11 cellular contexts compared by ENCODE assay signal in the genomic region with DNA sequence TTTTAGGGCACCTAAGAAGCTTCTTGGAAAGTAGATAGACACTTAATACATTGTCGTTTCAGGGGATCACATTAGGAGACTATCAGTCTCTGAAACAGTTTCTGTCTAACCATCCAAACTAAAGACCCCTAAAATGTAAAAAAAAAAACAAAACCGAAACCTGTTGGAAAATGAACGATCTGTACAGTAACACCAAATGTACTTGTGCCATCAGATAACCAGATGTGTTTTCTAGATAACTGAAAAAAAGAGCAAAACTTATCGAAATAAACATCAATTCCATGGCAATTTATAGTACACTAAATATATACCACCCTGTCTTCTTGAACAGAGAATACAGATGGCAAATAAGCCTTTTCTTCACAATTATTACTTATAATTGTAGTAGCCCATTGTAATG. TPM values are rescaled to one million over a fixed set of nuclear protein-coding genes. Genes with fewer than 3 reads are reported as not detected.
A peak's percentile ranks its signal among the peaks of the same experiment; 100 is the strongest.
DNase-seq lines count a peak whose midpoint lies in the region; ATAC-seq, FAIRE-seq and TF ChIP-seq lines count a peak whose summit lies in the region.
"Had no signal": no experiment of that assay in that cellular context is flagged by ENCODE, and none has a peak within 500 bp of the region (broad histone marks: within the 10 kb centered on the region; RNA-seq: fewer than 3 reads in every experiment).

No MANE protein-coding gene starts in this region.

- 85% methylated on average over 4 of the region's 4 CpGs for whole genome bisulfite sequencing in HUES64
- 16% methylated on average over 4 of the region's 4 CpGs for WGBS in GM12878 (ENCODE audit: insufficient coverage, insufficient replicate concordance, low lambda C conversion rate, missing lambda C conversion rate)
- WGBS in mesendoderm (ENCODE audit: extremely low coverage, insufficient coverage, low lambda C conversion rate) = no CpG with 5 or more reads among the region's 4 CpGs
- 71% methylated on average over 4 of the region's 4 CpGs for WGBS in aorta, 2 donors

- H3K4me2 ChIP-seq in GM12878 (ENCODE audit: control insufficient read depth, insufficient read depth) (peak overlapping the region; percentile 66), mesendoderm (ENCODE audit: low read length) (peak overlapping the region; percentile 1)

- H3K79me1 ChIP-seq in mesendoderm (ENCODE audit: low read length) = peaks cover 7% of the 10 kb centered on the region

- H3K79me2 ChIP-seq in GM12878 (ENCODE audit: control insufficient read depth, insufficient read depth, low read length) (peaks cover 71% of the 10 kb centered on the region), mesendoderm (ENCODE audit: control insufficient read depth, insufficient read depth, low read length) (peaks cover 51% of the 10 kb centered on the region)

- no peak for TF ChIP-seq RAD21 in GM12878 (IDR thresholded peaks at IDR 0.05; ENCODE audit: insufficient read depth, low read depth, low read length)

- POLR2A ChIA-PET in CD4-positive, alpha-beta T cell (lab: Charles Lee) = interaction anchor here (0.6 to 5.1 kb wide), 4 partner anchors 15 to 626 kb away, joined by 3 to 152 read pairs (median 5); no protein-coding TSS in a partner anchor
- POLR2A ChIA-PET in GM12878 (lab: Charles Lee) = no interaction called here

- H3K4me3 Mint-ChIP-seq in CD4-positive, alpha-beta T cell = peak overlapping the region; percentile 99

- H3K4me1 ChIP-seq in HUES64 (ENCODE audit: insufficient read depth, low read length) (peaks cover 37% of the 10 kb centered on the region), GM12878 (ENCODE audit: control insufficient read depth, insufficient read depth, low read length) (no peaks in the 10 kb centered on the region; the same call in none of the 2 replicates), mesendoderm (ENCODE audit: control insufficient read depth, low read depth, low read length) (peaks cover 5% of the 10 kb centered on the region), aorta (ENCODE audit: control insufficient read depth in 1 of 2, insufficient read depth in 2 of 2, low read length in 2 of 2) (peaks cover 0 to 3% of the 10 kb centered on the region in 2 donors)
- H3K4me1 ChIP-seq: colonic mucosa had no signal

- intact Hi-C loops in CD4-positive, alpha-beta T cell (cut with DNase I, micrococcal nuclease) = loop anchor here in 1 of 2 experiments (5.0 kb wide), 2 partner anchors 38 to 153 kb away; a partner anchor contains a TSS
- intact Hi-C loops in GM12878 (cut with micrococcal nuclease; ENCODE audit: unreplicated experiment) = loop anchor here (5.0 kb wide), 2 partner anchors 153 to 218 kb away; a partner anchor contains a TSS
- intact Hi-C loops in aorta (cut with DNase I) = loop anchor here (5.0 to 10.0 kb wide), 2 partner anchors 151 to 153 kb away; a partner anchor contains a TSS

- FAIRE-seq in GM12878 (lab: Jason Lieb, UNC) = no peak
- FAIRE-seq: G401.6 had no signal

- H3K9me3 ChIP-seq in CD4-positive, alpha-beta T cell (ENCODE audit: control insufficient read depth, low read length) = no peaks in the 10 kb centered on the region
- no peaks in the 10 kb centered on the region for H3K9me3 ChIP-seq in HUES64 (ENCODE audit: insufficient read depth, low read depth, low read length)
- no peaks in the 10 kb centered on the region for H3K9me3 ChIP-seq in GM12878 (replicated peaks; ENCODE audit: control insufficient read depth, insufficient read depth, low read length)
- no peaks in the 10 kb centered on the region for H3K9me3 ChIP-seq in aorta (ENCODE audit: control insufficient read depth, low read length)
- H3K9me3 ChIP-seq: colonic mucosa had no signal

- no peaks in the 10 kb centered on the region for H3K9me3 Mint-ChIP-seq in CD4-positive, alpha-beta T cell

- H3K9ac ChIP-seq in HUES64 (ENCODE audit: low read depth, low read length) (peak overlapping the region; percentile 99; the same call in 1 of the 2 replicates), GM12878 (ENCODE audit: control insufficient read depth, insufficient read depth, low read length) (peak overlapping the region; percentile 92), mesendoderm (ENCODE audit: low read length) (peak overlapping the region; percentile 98)

- no peak overlapping the region for H2AFZ ChIP-seq in GM12878 (ENCODE audit: control insufficient read depth, low read depth, low read length)

- peaks cover 61% of the 10 kb centered on the region for H3K36me3 ChIP-seq in HUES64 (ENCODE audit: insufficient read depth, low read length)
- peaks cover 4 to 12% of the 10 kb centered on the region in 2 experiments for H3K36me3 ChIP-seq in GM12878 (ENCODE audit: control insufficient read depth in 2 of 2, insufficient read depth in 2 of 2, low read length in 1 of 2)
- peaks cover 6% of the 10 kb centered on the region for H3K36me3 ChIP-seq in mesendoderm (ENCODE audit: control insufficient read depth, insufficient read depth, low read length)
- H3K36me3 ChIP-seq in aorta (ENCODE audit: control insufficient read depth in 1 of 2, insufficient read depth in 2 of 2, low read length in 1 of 2) = no peaks in the 10 kb centered on the region
- H3K36me3 ChIP-seq: colonic mucosa had no signal

- H3K23ac ChIP-seq in mesendoderm (ENCODE audit: low read length) = no peak overlapping the region

- no peaks in the 10 kb centered on the region for H3K27me3 Mint-ChIP-seq in CD4-positive, alpha-beta T cell

- no peak overlapping the region for H2BK15ac ChIP-seq in mesendoderm (replicated peaks; ENCODE audit: low read depth)

- CTCF ChIA-PET in CD4-positive, alpha-beta T cell (lab: Charles Lee) = interaction anchor here (1.0 kb wide), 1 partner anchor 24 kb away, joined by 3 read pairs; no protein-coding TSS in a partner anchor
- CTCF ChIA-PET in GM12878 (lab: Yijun Ruan, JAX) = interaction anchor here (0.9 to 1.2 kb wide), 3 partner anchors 16 to 146 kb away, joined by 3 read pairs; no protein-coding TSS in a partner anchor

- peaks cover 76% of the 10 kb centered on the region for H3K36me3 Mint-ChIP-seq in CD4-positive, alpha-beta T cell (ENCODE audit: low read depth)

- H2BK120ac ChIP-seq in mesendoderm (ENCODE audit: low read depth, low read length) = no peak overlapping the region

- no TSS peak for BruUV-seq in GM12878 (replicated peaks; lab: Mats Ljungman, UMichigan)

- H2BK5ac ChIP-seq in mesendoderm (ENCODE audit: low read length) = no peak overlapping the region

- RAD21 ChIA-PET in GM12878 (lab: Charles Lee; ENCODE audit: unreplicated experiment) = no interaction called here

- H3K18ac ChIP-seq in mesendoderm (ENCODE audit: low read length) = no peak overlapping the region

- H4K5ac ChIP-seq in mesendoderm (ENCODE audit: low read length) = no peak overlapping the region

- no peaks in the 10 kb centered on the region for H3K27me3 ChIP-seq in CD4-positive, alpha-beta T cell (ENCODE audit: control insufficient read depth, insufficient read depth, low read length)
- H3K27me3 ChIP-seq in HUES64 (ENCODE audit: insufficient read depth, low read length) (no peaks in the 10 kb centered on the region), GM12878 (replicated peaks in 1 of 2; ENCODE audit: control insufficient read depth in 2 of 2, insufficient read depth in 2 of 2, low read length in 1 of 2) (no peaks in the 10 kb centered on the region; a peak in 1 of 4 replicates), mesendoderm (ENCODE audit: insufficient read depth, low read length, poor library complexity) (no peaks in the 10 kb centered on the region), aorta (ENCODE audit: control insufficient read depth in 1 of 2, insufficient read depth in 2 of 2, low read length in 1 of 2) (no peaks in the 10 kb centered on the region)
- H3K27me3 ChIP-seq: colonic mucosa had no signal

- TF ChIP-seq POLR2A in GM12878 (IDR thresholded peaks at IDR 0.05; ENCODE audit: low read depth, low read length) = no peak

- SMC1A ChIA-PET in GM12878 (lab: Charles Lee; ENCODE audit: uncharacterized antibody, unreplicated experiment) = interaction anchor here (0.9 to 1.1 kb wide), 3 partner anchors 13 to 27 kb away, joined by 3 to 4 read pairs (median 4); no protein-coding TSS in a partner anchor

- H3K27ac Mint-ChIP-seq in CD4-positive, alpha-beta T cell = peak overlapping the region; percentile 91

- H3K56ac ChIP-seq in mesendoderm (ENCODE audit: low read length) = no peak overlapping the region

- no peak for ATAC-seq in CD4-positive, alpha-beta T cell (ENCODE audit: poor library complexity)
- ATAC-seq in GM12878 = no peak
- ATAC-seq in aorta (ENCODE audit: low FRiP score) = no peak

- H3K4me1 Mint-ChIP-seq in CD4-positive, alpha-beta T cell (ENCODE audit: low read depth) = peaks cover 93% of the 10 kb centered on the region

- TF ChIP-seq CTCF in CD4-positive, alpha-beta T cell (IDR thresholded peaks at IDR 0.05) = no peak
- no peak for TF ChIP-seq CTCF in GM12878 (IDR thresholded peaks at IDR 0.05 in 2 of 3, conservative IDR thresholded peaks at IDR 0.05 in 1 of 3; ENCODE audit: control insufficient read depth in 2 of 3, extremely low read depth in 1 of 3, insufficient read depth in 1 of 3, low read depth in 3 of 3, low read length in 3 of 3)

- H4K20me1 ChIP-seq in GM12878 (ENCODE audit: control insufficient read depth, insufficient read depth) = no peaks in the 10 kb centered on the region

- no peak overlapping the region for H2AK5ac ChIP-seq in mesendoderm (ENCODE audit: low read length)

- no peak for DNase-seq in CD4-positive, alpha-beta T cell
- no peak for DNase-seq in GM12878 (ENCODE audit: low read depth, low spot score)
- DNase-seq in mesendoderm = no peak
- no peak for DNase-seq in DMS 273 (lab: John Stamatoyannopoulos, UW; ENCODE audit: unreplicated experiment)
- DNase-seq in HuH-7 (ENCODE audit: low spot score) = no peak
- DNase-seq in putamen (ENCODE audit: low spot score) = no peak
- DNase-seq in aorta = no peak
- DNase-seq: colonic mucosa had no signal

- no peak overlapping the region for H3K27ac ChIP-seq in CD4-positive, alpha-beta T cell (ENCODE audit: low read depth, low read length)
- H3K27ac ChIP-seq in HUES64 (ENCODE audit: low read depth, low read length) (no peak overlapping the region; the same call in 1 of the 2 replicates), GM12878 (ENCODE audit: control insufficient read depth, insufficient read depth) (no peak overlapping the region; the same call in 1 of the 2 replicates), mesendoderm (ENCODE audit: low read depth, low read length) (no peak overlapping the region), aorta (ENCODE audit: low read depth in 1 of 2, low read length in 2 of 2) (no peak overlapping the region)
- H3K27ac ChIP-seq: colonic mucosa had no signal

- in situ Hi-C loops in GM12878 (cut with MboI) = loop anchor here (5.0 to 10.0 kb wide), 2 partner anchors 153 to 211 kb away; a partner anchor contains a TSS

- H3K4ac ChIP-seq in mesendoderm (ENCODE audit: low read depth, low read length) = no peak overlapping the region

- TF ChIP-seq EP300 in GM12878 (IDR thresholded peaks at IDR 0.05; ENCODE audit: borderline replicate concordance in 1 of 2, control insufficient read depth in 1 of 2, low read depth in 2 of 2, low read length in 2 of 2) = no peak

- H3K4me3 ChIP-seq in HUES64 (ENCODE audit: low read length) (peak overlapping the region; percentile 86), GM12878 (peak overlapping the region; percentile 91), mesendoderm (ENCODE audit: low read length) (no peak overlapping the region), aorta (ENCODE audit: low read length in 2 of 2) (no peak overlapping the region)

- H4K8ac ChIP-seq in mesendoderm (ENCODE audit: low read depth, low read length) = no peak overlapping the region

RNA-seq across cellular contexts. Expression of a gene that starts 2.0 kb away (rescaled TPM):
- 100 to 1,000 TPM; 559 to 605 TPM for total RNA-seq in CD4-positive, alpha-beta T cell
- polyA plus RNA-seq in HUES64 (2013, experiment 1 of 2) = 1,140 TPM
- 1,162 TPM for polyA plus RNA-seq in HUES64 (2013, experiment 2 of 2)
- total RNA-seq in GM12878 (2013; cell fraction: nucleolus; rRNA removed) = 182 and 191 TPM in 2 replicates
- total RNA-seq in GM12878 (2014; rRNA removed) (800 and 1,059 TPM in 2 replicates), GM12878 (2014; rRNA removed; fragmentation: Illumina TruSeq; extraction: Trizol) (1,225 and 1,228 TPM in 2 replicates), GM12878 (2021) (1,270 and 1,289 TPM in 2 replicates), aorta (100 to 1,000 TPM; 251 to 260 TPM)
- 1,011 TPM for polyA plus RNA-seq in GM12878 (2011; ENCODE audit: low read depth)
- polyA plus RNA-seq in GM12878 (2011; rRNA removed) (1,442 and 2,024 TPM in 2 replicates), GM12878 (2014; fragmentation: Illumina TruSeq; extraction: Trizol) (1,254 and 1,609 TPM in 2 replicates), GM12878 (2014; fragmentation: Nextera tagmentation; extraction: Ambion mirVana) (1,000 to 10,000 TPM; 3,645 to 3,692 TPM), GM12878 (2014; rRNA removed) (902 and 986 TPM in 2 replicates), GM12878 (2016; fragmentation: Nextera tagmentation; extraction: Ambion mirVana) (1,000 to 10,000 TPM; 1,711 to 1,747 TPM), aorta (100 to 1,000 TPM; 218 to 361 TPM)
- 546 and 722 TPM in 2 replicates for polyA plus RNA-seq in GM12878 (2011; cell fraction: cytosol; rRNA removed)
- 395 and 515 TPM in 2 replicates for polyA plus RNA-seq in GM12878 (2011; cell fraction: nucleus; rRNA removed)
- polyA plus RNA-seq in GM12878 (2012) = 1,044 and 1,064 TPM in 2 replicates
- polyA minus RNA-seq in GM12878 (2011; rRNA and poly(A)+ RNA removed) = 628 and 1,062 TPM in 2 replicates
- 221 and 296 TPM in 2 replicates for polyA minus RNA-seq in GM12878 (2011; cell fraction: cytosol; rRNA and poly(A)+ RNA removed)
- polyA minus RNA-seq in GM12878 (2011; cell fraction: nucleus; rRNA and poly(A)+ RNA removed) = 86.6 and 128 TPM in 2 replicates
- 911 TPM for polyA plus RNA-seq in mesendoderm (2013, experiment 1 of 2)
- 902 TPM for polyA plus RNA-seq in mesendoderm (2013, experiment 2 of 2)

RNA-seq across cellular contexts. Expression of a gene that starts 50.9 kb away (rescaled TPM):
- under 1 TPM in 1 of 2 experiments, not detected in 1; 0.22 TPM for total RNA-seq in CD4-positive, alpha-beta T cell
- polyA plus RNA-seq in HUES64 (2013, experiment 1 of 2) = not detected
- polyA plus RNA-seq in HUES64 (2013, experiment 2 of 2) = not detected
- total RNA-seq in GM12878 (2013; cell fraction: nucleolus; rRNA removed) = not detected in 2 replicates
- not detected in 2 replicates for total RNA-seq in GM12878 (2014; rRNA removed)
- total RNA-seq in GM12878 (2014; rRNA removed; fragmentation: Illumina TruSeq; extraction: Trizol) = not detected in 2 replicates
- not detected in 2 replicates for total RNA-seq in GM12878 (2021)
- polyA plus RNA-seq in GM12878 (2011; ENCODE audit: low read depth) = not detected
- polyA plus RNA-seq in GM12878 (2011; rRNA removed) = not detected in 2 replicates
- 0.03 TPM in 1 of 2 replicates, not detected in the other for polyA plus RNA-seq in GM12878 (2011; cell fraction: cytosol; rRNA removed)
- polyA plus RNA-seq in GM12878 (2011; cell fraction: nucleus; rRNA removed) = 0.18 and 0.27 TPM in 2 replicates
- not detected in 2 replicates for polyA plus RNA-seq in GM12878 (2012)
- polyA plus RNA-seq in GM12878 (2014; fragmentation: Illumina TruSeq; extraction: Trizol) = not detected in 2 replicates
- polyA plus RNA-seq in GM12878 (2014; fragmentation: Nextera tagmentation; extraction: Ambion mirVana) = not detected
- polyA plus RNA-seq in GM12878 (2014; rRNA removed) = not detected in 2 replicates
- not detected for polyA plus RNA-seq in GM12878 (2016; fragmentation: Nextera tagmentation; extraction: Ambion mirVana)
- not detected in 2 replicates for polyA minus RNA-seq in GM12878 (2011; rRNA and poly(A)+ RNA removed)
- polyA minus RNA-seq in GM12878 (2011; cell fraction: cytosol; rRNA and poly(A)+ RNA removed) = not detected in 2 replicates
- not detected in 2 replicates for polyA minus RNA-seq in GM12878 (2011; cell fraction: nucleus; rRNA and poly(A)+ RNA removed)
- 0.01 TPM for polyA plus RNA-seq in mesendoderm (2013, experiment 1 of 2)
- 0.01 TPM for polyA plus RNA-seq in mesendoderm (2013, experiment 2 of 2)
- total RNA-seq in aorta = under 1 TPM in 1 of 2 donors, not detected in 1; 0.15 TPM
- not detected for polyA plus RNA-seq in aorta
- total RNA-seq: colonic mucosa; T-helper 1 cell treated with Interleukin-12 subunit alpha and Interleukin-12 subunit beta and Interleukin-4 antibody, amounts not matched to agents 30 ng/mL and 1 ng/mL, for 36 hours had no signal

Comparison
In these comparisons a context has a peak if more than half of its experiments do, and no peak if none do; other contexts are left out.
1. H3K4me3 ChIP-seq: peak in HUES64 (single experiment) and GM12878 (single experiment); none in mesendoderm (single experiment) and aorta (0 of 2).
2. Peak in every context shown above with its lines, with median percentiles within 50 percentile points of each other: H3K9ac ChIP-seq.